ENCODE assay signal across 14 cellular contexts in genomic region chr13:111893607-111894443, GRCh38.
DNase-seq lines count a peak whose midpoint lies in the region; ATAC-seq and TF ChIP-seq lines count a peak whose summit lies in the region.
"Had no signal": no experiment of that assay in that cellular context is flagged by ENCODE, and none has a peak within 500 bp of the region (broad histone marks: within the 10 kb centered on the region; RNA-seq: fewer than 3 reads in every experiment).

No MANE protein-coding gene starts in this region.

- no peaks in the 10 kb centered on the region for H4K20me1 ChIP-seq in PC-3 (ENCODE audit: low read length)

- no peak overlapping the region for H3K4me2 ChIP-seq in PC-3 (ENCODE audit: low read length)

- no peak overlapping the region for H3K9ac ChIP-seq in PC-3 (ENCODE audit: low read length)

- ATAC-seq in WTC11, result peak; percentile 59
- ATAC-seq in heart right ventricle, result peak in 5 of 8 donors; percentile 29 to 64 (median 42)
- no peak for ATAC-seq in PC-3
- no peak for ATAC-seq in GM19351 (IDR thresholded peaks at IDR 0.05; ENCODE audit: unreplicated experiment)
- ATAC-seq: HepG2 had no signal

- H3K4me1 Mint-ChIP-seq in WTC11 (peaks cover 37% of the 10 kb centered on the region), neural crest cell (peaks cover 57% of the 10 kb centered on the region)

- H3K27ac Mint-ChIP-seq in WTC11 (no peak overlapping the region), neural crest cell (ENCODE audit: unreplicated experiment) (peak overlapping the region; percentile 94)

- CTCF ChIA-PET in WTC11 (lab: Charles Lee) (no interaction called here), PC-3 (lab: Charles Lee) (no interaction called here)

- H3K9me2 ChIP-seq in PC-3 (replicated peaks; ENCODE audit: low read length), result no peaks in the 10 kb centered on the region

- peaks cover 0 to 11% (median 0%) of the 10 kb centered on the region in 11 donors for H3K9me3 ChIP-seq in heart right ventricle
- H3K9me3 ChIP-seq in PC-3 (ENCODE audit: low read length), result no peaks in the 10 kb centered on the region

- POLR2A ChIA-PET in WTC11 (lab: Charles Lee), result no interaction called here
- POLR2A ChIA-PET in PC-3 (lab: Charles Lee; ENCODE audit: unreplicated experiment), result no interaction called here

- peak overlapping the region in 2 of 10 donors; percentile 35 to 42 for H3K27ac ChIP-seq in heart right ventricle
- H3K27ac ChIP-seq in PC-3 (ENCODE audit: low read length), result no peak overlapping the region

- no peaks in the 10 kb centered on the region for H3K36me3 ChIP-seq in heart right ventricle
- H3K36me3 ChIP-seq in PC-3 (ENCODE audit: low read depth, low read length), result no peaks in the 10 kb centered on the region

- H3K4me3 Mint-ChIP-seq in WTC11, result peak overlapping the region; percentile 72
- H3K4me3 Mint-ChIP-seq in neural crest cell, result peak overlapping the region; percentile 90

- H3K9me3 Mint-ChIP-seq in WTC11 (no peaks in the 10 kb centered on the region), neural crest cell (peaks cover 8% of the 10 kb centered on the region)

- no peaks in the 10 kb centered on the region for H3K36me3 Mint-ChIP-seq in WTC11
- H3K36me3 Mint-ChIP-seq in neural crest cell (ENCODE audit: low read depth), result no peaks in the 10 kb centered on the region

- H3K4me3 ChIP-seq in heart right ventricle (peak overlapping the region in 9 of 10 donors; percentile 22 to 42 (median 33)), PC-3 (ENCODE audit: low read length) (no peak overlapping the region)

- H3K4me1 ChIP-seq in heart right ventricle (peaks cover 0 to 12% (median 5%) of the 10 kb centered on the region in 9 donors), PC-3 (ENCODE audit: insufficient read depth, low read length) (no peaks in the 10 kb centered on the region)

- intact Hi-C loops in heart right ventricle (cut with DNase I), result no loop called here
- intact Hi-C loops in PC-3 (cut with micrococcal nuclease), result no loop called here

- no peaks in the 10 kb centered on the region for H3K79me2 ChIP-seq in PC-3 (ENCODE audit: low read length)

- DNase-seq in DMS79 (lab: John Stamatoyannopoulos, UW), result peak; percentile 23
- peak; percentile 40 for DNase-seq in WTC11 (ENCODE audit: low spot score)
- no peak for DNase-seq in heart right ventricle
- DNase-seq in neural crest cell (ENCODE audit: low read depth, low spot score), result peak; percentile 46
- DNase-seq in T1000 (lab: John Stamatoyannopoulos, UW), result no peak
- DNase-seq in NCI-H2107 (lab: John Stamatoyannopoulos, UW), result no peak
- no peak for DNase-seq in PC-3
- DNase-seq: DND-41; effector memory CD4-positive, alpha-beta T cell; NCI-H774; SIG-M5; stimulated activated naive CD4-positive, alpha-beta T cell treated with Interleukin-2 at 50 U/mL for 16 hours had no signal

- H2AFZ ChIP-seq in PC-3 (ENCODE audit: low read length), result no peak overlapping the region

- 10 to 13% methylated on average over 35 of the region's 35 CpGs for WGBS in heart right ventricle, 2 donors

- peaks cover 38% of the 10 kb centered on the region for H3K27me3 Mint-ChIP-seq in WTC11 (ENCODE audit: low read depth)
- H3K27me3 Mint-ChIP-seq in neural crest cell (ENCODE audit: low read depth), result no peaks in the 10 kb centered on the region

- no peaks in the 10 kb centered on the region for H3F3A ChIP-seq in PC-3 (ENCODE audit: low read length, unreplicated experiment)

- BruUV-seq in PC-3 (replicated peaks; lab: Mats Ljungman, UMichigan), result no TSS peak

- H3K27me3 ChIP-seq in heart right ventricle, result peaks cover 13 to 81% (median 64%) of the 10 kb centered on the region in 7 donors
- peaks cover 14% of the 10 kb centered on the region for H3K27me3 ChIP-seq in PC-3 (ENCODE audit: low read length)

- TF ChIP-seq CTCF in WTC11 (IDR thresholded peaks at IDR 0.05), result no peak
- no peak for TF ChIP-seq CTCF in heart right ventricle (IDR thresholded peaks at IDR 0.05)
- TF ChIP-seq CTCF in neural crest cell (conservative IDR thresholded peaks at IDR 0.05), result no peak
- TF ChIP-seq CTCF in PC-3 (conservative IDR thresholded peaks at IDR 0.05; ENCODE audit: low read depth, low read length), result no peak

TF ChIP-seq in WTC11, 78 proteins besides CTCF, POLR2A, EP300 and RAD21:
- TF ChIP-seq ETV6 (CRISPR knock-in tag; IDR thresholded peaks at IDR 0.05) (peak; percentile 96), ERG (CRISPR knock-in tag; IDR thresholded peaks at IDR 0.05) (no peak)

Comparison
In these comparisons a context has a peak if more than half of its experiments do, and no peak if none do; other contexts are left out.
1. DNase-seq: peak in DMS79 (single experiment), WTC11 (single experiment) and neural crest cell (single experiment); none in heart right ventricle (0 of 2), T1000 (single experiment), NCI-H2107 (single experiment) and PC-3 (single experiment).
2. ATAC-seq: peak in WTC11 (single experiment) and heart right ventricle (5 of 8); none in PC-3 (single experiment) and GM19351 (single experiment).